8 cellular contexts compared by ENCODE assay signal in genomic region chr17:8162997-8163977, GRCh38. TPM values are rescaled to one million over a fixed set of nuclear protein-coding genes. Genes with fewer than 3 reads are reported as not detected.
DNase-seq lines count a peak whose midpoint lies in the region; ATAC-seq, FAIRE-seq and TF ChIP-seq lines count a peak whose summit lies in the region.

No MANE protein-coding gene starts in this region.

- H3K9me3 ChIP-seq in astrocyte (ENCODE audit: insufficient read depth, low read depth, low read length): no peaks in the 10 kb centered on the region

- peaks cover 38% of the 10 kb centered on the region for H3K4me1 ChIP-seq in astrocyte (ENCODE audit: insufficient read depth, low read length)

- H3K9me3 Mint-ChIP-seq in astrocyte (ENCODE audit: unreplicated experiment): no peaks in the 10 kb centered on the region

- DNase-seq in NB4 (ENCODE audit: low read depth): no peak
- DNase-seq in astrocyte (ENCODE audit: low read depth): no peak
- DNase-seq in iPS-NIHi11 (ENCODE audit: low spot score): peak; percentile 74
- peak; percentile 59 for DNase-seq in stimulated activated CD8-positive, alpha-beta memory T cell treated with anti-CD3 and anti-CD28 coated beads, Interleukin-4, amount 100 ng/mL, for 48 hours
- DNase-seq in RKO (ENCODE audit: low spot score): no peak

- H3K4me1 Mint-ChIP-seq in astrocyte (ENCODE audit: low read depth, unreplicated experiment): peaks cover 25% of the 10 kb centered on the region

- peak overlapping the region; percentile 95; the same call in 1 of the 2 replicates for H3K4me3 ChIP-seq in GM08714 (ENCODE audit: low read length)
- peak overlapping the region; percentile 11 for H3K4me3 ChIP-seq in NB4 (ENCODE audit: low read depth, low read length)
- H3K4me3 ChIP-seq in astrocyte (ENCODE audit: insufficient read depth, low read depth, low read length): peak overlapping the region; percentile 94

- ATAC-seq in GM21367 (IDR thresholded peaks at IDR 0.05; ENCODE audit: unreplicated experiment) (no peak), HG03442 (IDR thresholded peaks at IDR 0.05; ENCODE audit: unreplicated experiment) (no peak)

- peak overlapping the region; percentile 96 for H3K27ac Mint-ChIP-seq in astrocyte (ENCODE audit: unreplicated experiment)

- TF ChIP-seq CTCF in NB4 (IDR thresholded peaks at IDR 0.05; ENCODE audit: low read depth, low read length) (no peak), astrocyte (IDR thresholded peaks at IDR 0.05; ENCODE audit: insufficient read depth, low read depth, low read length) (no peak)

- peaks cover 2% of the 10 kb centered on the region for H3K36me3 Mint-ChIP-seq in astrocyte (ENCODE audit: low read depth, unreplicated experiment)

- peaks cover 11% of the 10 kb centered on the region for H3K36me3 ChIP-seq in astrocyte (ENCODE audit: insufficient read depth, low read length)

- H2AFZ ChIP-seq in astrocyte (ENCODE audit: low read depth, low read length): peak overlapping the region; percentile 93

- no peak for FAIRE-seq in astrocyte (lab: Jason Lieb, UNC)

- H3K4me2 ChIP-seq in astrocyte (ENCODE audit: low read length): peak overlapping the region; percentile 93

- H3K4me3 Mint-ChIP-seq in astrocyte (ENCODE audit: unreplicated experiment): peak overlapping the region; percentile 87

- H4K20me1 ChIP-seq in astrocyte (ENCODE audit: insufficient read depth, low read length): peaks cover 37% of the 10 kb centered on the region

- peak overlapping the region; percentile 91 for H3K27ac ChIP-seq in astrocyte (ENCODE audit: low read depth, low read length)

- no peak for TF ChIP-seq POLR2A in NB4 (IDR thresholded peaks at IDR 0.05; ENCODE audit: extremely low read depth, insufficient read length)

- peak overlapping the region; percentile 100 for H3K9ac ChIP-seq in astrocyte (ENCODE audit: low read length)

- no peaks in the 10 kb centered on the region for H3K27me3 Mint-ChIP-seq in astrocyte (ENCODE audit: low read depth, unreplicated experiment)

- no peaks in the 10 kb centered on the region for H3K27me3 ChIP-seq in astrocyte (ENCODE audit: insufficient read depth, low read length)

- H3K79me2 ChIP-seq in astrocyte (ENCODE audit: insufficient read depth, low read length): peaks cover 34% of the 10 kb centered on the region

RNA-seq across cellular contexts. Expression of gene VAMP2, which starts 0.5 kb away (rescaled TPM):
- total RNA-seq in astrocyte: 28.0 and 31.3 TPM in 2 replicates

RNA-seq across cellular contexts. Expression of gene PER1, which starts 11.1 kb away (rescaled TPM):
- total RNA-seq in astrocyte: 17.0 and 18.1 TPM in 2 replicates

RNA-seq across cellular contexts. Expression of gene TMEM107, which starts 12.9 kb away (rescaled TPM):
- 9.4 and 10.1 TPM in 2 replicates for total RNA-seq in astrocyte

RNA-seq across cellular contexts. Expression of gene BORCS6, which starts 26.7 kb away (rescaled TPM):
- total RNA-seq in astrocyte: 5.7 and 6.6 TPM in 2 replicates

RNA-seq across cellular contexts. Expression of gene HES7, which starts 39.4 kb away (rescaled TPM):
- 0.64 and 1.0 TPM in 2 replicates for total RNA-seq in astrocyte

Comparison
In these comparisons a context has a peak if more than half of its experiments do, and no peak if none do; other contexts are left out.
1. H3K4me3 ChIP-seq: peak in every context shown above with its lines; median percentile 95 in GM08714; 94 in astrocyte; 11 in NB4.
2. DNase-seq: peak in iPS-NIHi11 (single experiment) and stimulated activated CD8-positive, alpha-beta memory T cell treated with anti-CD3 and anti-CD28 coated beads, Interleukin-4, amount 100 ng/mL, for 48 hours (single experiment); none in NB4 (single experiment), astrocyte (single experiment) and RKO (single experiment).